30 cellular contexts compared by ENCODE assay signal in the genomic region with DNA sequence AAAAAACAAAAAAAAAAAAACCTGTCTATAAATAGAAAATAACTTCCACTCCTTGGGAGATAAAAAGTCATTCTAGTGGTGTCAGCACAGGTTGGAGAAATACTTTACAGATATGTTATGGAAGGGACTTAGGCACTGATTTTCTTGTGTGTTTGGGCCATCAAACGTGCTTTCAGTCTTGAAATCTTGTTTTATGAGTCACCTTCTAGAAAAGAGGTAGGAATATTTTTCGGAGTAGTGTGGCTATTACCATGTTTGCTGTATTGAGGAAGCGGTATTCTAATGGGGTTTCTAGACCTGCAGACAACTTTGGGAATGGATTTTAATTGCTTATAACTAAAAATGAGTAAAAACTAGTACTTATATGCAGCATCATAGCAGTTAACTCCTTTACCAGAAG. TPM values are rescaled to one million over a fixed set of nuclear protein-coding genes. Genes with fewer than 3 reads are reported as not detected.
DNase-seq lines count a peak whose midpoint lies in the region; ATAC-seq and TF ChIP-seq lines count a peak whose summit lies in the region.
"Had no signal": no experiment of that assay in that cellular context is flagged by ENCODE, and none has a peak within 500 bp of the region (broad histone marks: within the 10 kb centered on the region; RNA-seq: fewer than 3 reads in every experiment).

No MANE protein-coding gene starts in this region.

- intact Hi-C loops in breast epithelium (cut with DNase I; ENCODE audit: low total_unique reads), result no loop called here
- intact Hi-C loops in MCF 10A (cut with micrococcal nuclease), result no loop called here
- intact Hi-C loops in adrenal gland (cut with DNase I), result no loop called here

- H3K4me1 Mint-ChIP-seq in MCF 10A (ENCODE audit: insufficient read depth, unreplicated experiment), result no peaks in the 10 kb centered on the region
- H3K4me1 Mint-ChIP-seq in progenitor cell of endocrine pancreas (ENCODE audit: low read depth), result peaks cover 40% of the 10 kb centered on the region
- H3K4me1 Mint-ChIP-seq: activated T-helper 17 cell treated with anti-CD3 and anti-CD28 coated beads, Interleukin-2, amount 50 U/mL, for 72 hours; CD4-positive, alpha-beta memory T cell; neural progenitor cell had no signal

- TF ChIP-seq CTCF in breast epithelium (IDR thresholded peaks at IDR 0.05) (no peak), MCF 10A (IDR thresholded peaks at IDR 0.05; ENCODE audit: unreplicated experiment) (no peak), foreskin keratinocyte (conservative IDR thresholded peaks at IDR 0.05) (no peak), progenitor cell of endocrine pancreas (IDR thresholded peaks at IDR 0.05; ENCODE audit: unreplicated experiment) (no peak), adrenal gland (IDR thresholded peaks at IDR 0.05) (no peak)

- no peaks in the 10 kb centered on the region for H3K4me1 ChIP-seq in breast epithelium
- no peaks in the 10 kb centered on the region for H3K4me1 ChIP-seq in foreskin keratinocyte
- peaks cover 0 to 6% of the 10 kb centered on the region in 2 donors for H3K4me1 ChIP-seq in adrenal gland (replicated peaks in 1 of 2)
- H3K4me1 ChIP-seq: left ventricle myocardium inferior, neural progenitor cell, tibial nerve had no signal

- no peaks in the 10 kb centered on the region for H3K27me3 Mint-ChIP-seq in MCF 10A (ENCODE audit: insufficient read depth, unreplicated experiment)
- H3K27me3 Mint-ChIP-seq in progenitor cell of endocrine pancreas, result no peaks in the 10 kb centered on the region
- H3K27me3 Mint-ChIP-seq: activated CD4-positive, alpha-beta memory T cell treated with anti-CD3 and anti-CD28 coated beads for 36 hours; activated T-helper 17 cell treated with anti-CD3 and anti-CD28 coated beads, Interleukin-2, amount 50 U/mL, for 72 hours had no signal

- H3K27me3 ChIP-seq in breast epithelium (no peaks in the 10 kb centered on the region), foreskin keratinocyte (no peaks in the 10 kb centered on the region), adrenal gland (no peaks in the 10 kb centered on the region)
- H3K27me3 ChIP-seq: neural progenitor cell, tibial nerve had no signal

- no TSS peak for BruUV-seq in MCF 10A (replicated peaks; lab: Mats Ljungman, UMichigan)

- POLR2A ChIA-PET in MCF 10A (lab: Yijun Ruan, JAX), result no interaction called here

- peak overlapping the region; percentile 0 to 82 for H3K27ac ChIP-seq in breast epithelium
- no peak overlapping the region for H3K27ac ChIP-seq in foreskin keratinocyte
- H3K27ac ChIP-seq in adrenal gland, result no peak overlapping the region
- H3K27ac ChIP-seq: HL-60, left ventricle myocardium inferior, neural progenitor cell, tibial nerve had no signal

- no peak overlapping the region for H3K4me3 Mint-ChIP-seq in MCF 10A (ENCODE audit: unreplicated experiment)
- H3K4me3 Mint-ChIP-seq in progenitor cell of endocrine pancreas (ENCODE audit: low read depth), result no peak overlapping the region
- H3K4me3 Mint-ChIP-seq: activated CD4-positive, alpha-beta memory T cell treated with anti-CD3 and anti-CD28 coated beads for 36 hours; activated T-helper 17 cell treated with anti-CD3 and anti-CD28 coated beads, Interleukin-2, amount 50 U/mL, for 72 hours; CD4-positive, alpha-beta memory T cell; neural progenitor cell; T-helper 2 cell treated with Interferon-gamma antibody and Interleukin-4, amounts not matched to agents 5 μg/mL and 100 μg/mL, for 36 hours had no signal

- no peak overlapping the region for H3K27ac Mint-ChIP-seq in MCF 10A (ENCODE audit: low read depth, unreplicated experiment)
- H3K27ac Mint-ChIP-seq in progenitor cell of endocrine pancreas, result peak overlapping the region; percentile 84
- H3K27ac Mint-ChIP-seq: activated CD4-positive, alpha-beta memory T cell treated with anti-CD3 and anti-CD28 coated beads for 36 hours; activated T-helper 17 cell treated with anti-CD3 and anti-CD28 coated beads, Interleukin-2, amount 50 U/mL, for 72 hours; CD4-positive, alpha-beta memory T cell; neural progenitor cell; T-helper 2 cell treated with Interferon-gamma antibody and Interleukin-4, amounts not matched to agents 5 μg/mL and 100 μg/mL, for 36 hours had no signal

- H3K4me3 ChIP-seq in breast epithelium (no peak overlapping the region), adrenal gland (no peak overlapping the region)
- H3K4me3 ChIP-seq: left ventricle myocardium inferior, neural progenitor cell, tibial nerve had no signal

- DNase-seq in breast epithelium (ENCODE audit: low spot score in 2 of 2) (no peak), MCF 10A (ENCODE audit: unreplicated experiment) (no peak), foreskin keratinocyte (no peak), progenitor cell of endocrine pancreas (ENCODE audit: low spot score, unreplicated experiment) (no peak), adrenal gland (no peak), SKM-1 treated with dmso at 0.1 percent for 144 hours (lab: John Stamatoyannopoulos, UW; ENCODE audit: unreplicated experiment) (no peak)
- no peak for DNase-seq in activated T-cell treated with anti-CD3 and anti-CD28 coated beads, Interleukin-2, amount 50 U/mL, for 1 hour
- DNase-seq: activated CD4-positive, alpha-beta memory T cell treated with anti-CD3 and anti-CD28 coated beads for 36 hours; activated CD4-positive, alpha-beta T cell treated with anti-CD3 and anti-CD28 coated beads for 1 hour; activated CD8-positive, alpha-beta memory T cell treated with anti-CD3 and anti-CD28 coated beads, Interleukin-2, amount 50 U/mL, for 48 hours; activated naive CD4-positive, alpha-beta T cell treated with anti-CD3 and anti-CD28 coated beads, Interleukin-2, amount 50 U/mL, for 16 hours; CD4-positive, alpha-beta memory T cell; effector memory CD4-positive, alpha-beta T cell; EL; H7; Karpas-422; left ventricle myocardium inferior; NCI-H1048; NCI-H1694; NCI-H446; SIG-M5; stimulated activated CD4-positive, alpha-beta T cell treated with anti-CD3 and anti-CD28 coated beads, Interleukin-12 subunit alpha, Interleukin-12 subunit beta, amount 100 ng/mL, for 4 hours; stimulated activated CD4-positive, alpha-beta T cell treated with anti-CD3 and anti-CD28 coated beads, Interleukin-2, amount 100 ng/mL, for 48 hours had no signal

- 75 to 85% (median 79%) methylated on average over 3 of the region's 3 CpGs for WGBS in adrenal gland, 4 donors

- H3K9me3 ChIP-seq in breast epithelium, result no peaks in the 10 kb centered on the region
- H3K9me3 ChIP-seq in adrenal gland (replicated peaks in 1 of 3), result no peaks in the 10 kb centered on the region
- H3K9me3 ChIP-seq: left ventricle myocardium inferior, tibial nerve had no signal

- H3K9me3 Mint-ChIP-seq in MCF 10A (ENCODE audit: unreplicated experiment) (no peaks in the 10 kb centered on the region), progenitor cell of endocrine pancreas (ENCODE audit: low read depth) (peaks cover 3% of the 10 kb centered on the region)
- H3K9me3 Mint-ChIP-seq: activated CD4-positive, alpha-beta memory T cell treated with anti-CD3 and anti-CD28 coated beads for 36 hours; activated T-helper 17 cell treated with anti-CD3 and anti-CD28 coated beads, Interleukin-2, amount 50 U/mL, for 72 hours; neural progenitor cell; T-helper 2 cell treated with Interferon-gamma antibody and Interleukin-4, amounts not matched to agents 5 μg/mL and 100 μg/mL, for 36 hours had no signal

- peak; percentile 29 for ATAC-seq in foreskin keratinocyte
- no peak for ATAC-seq in HG02588 (IDR thresholded peaks at IDR 0.05; ENCODE audit: unreplicated experiment)
- ATAC-seq: activated T-helper 17 cell treated with anti-CD3 and anti-CD28 coated beads, Interleukin-2, amount 50 U/mL, for 72 hours; sciatic nerve had no signal

- H3K36me3 ChIP-seq in breast epithelium, result no peaks in the 10 kb centered on the region
- no peaks in the 10 kb centered on the region for H3K36me3 ChIP-seq in adrenal gland (replicated peaks in 1 of 2)
- H3K36me3 ChIP-seq: left ventricle myocardium inferior, neural progenitor cell, tibial nerve had no signal

- TF ChIP-seq POLR2A in breast epithelium (IDR thresholded peaks at IDR 0.05) (no peak), adrenal gland (IDR thresholded peaks at IDR 0.05) (no peak)

- CTCF ChIA-PET in MCF 10A (lab: Yijun Ruan, JAX), result interaction anchor here (0.6 kb wide), 1 partner anchor 639 kb away, joined by 3 read pairs; no protein-coding TSS in a partner anchor

- H3K36me3 Mint-ChIP-seq in MCF 10A (ENCODE audit: insufficient read depth, unreplicated experiment), result no peaks in the 10 kb centered on the region
- H3K36me3 Mint-ChIP-seq in progenitor cell of endocrine pancreas (ENCODE audit: insufficient read depth), result peaks cover 5% of the 10 kb centered on the region
- H3K36me3 Mint-ChIP-seq: activated CD4-positive, alpha-beta memory T cell treated with anti-CD3 and anti-CD28 coated beads for 36 hours; CD4-positive, alpha-beta memory T cell; neural progenitor cell had no signal

RNA-seq across cellular contexts. Expression of a gene that starts 12.0 kb away (rescaled TPM):
- total RNA-seq in breast epithelium (100 to 1,000 TPM in 2 of 3 donors, 10 to 100 TPM in 1; 94.7 to 174 (median 105) TPM), MCF 10A (2022) (0.28 TPM in 1 of 2 replicates, not detected in the other), foreskin keratinocyte (0.61 and 1.2 TPM in 2 replicates), progenitor cell of endocrine pancreas (16.8 and 17.6 TPM in 2 replicates), adrenal gland (10 to 100 TPM in 7 of 8 donors, 1 to 10 TPM in 1; 4.5 to 53.7 (median 22.4) TPM)
- polyA plus RNA-seq in foreskin keratinocyte (0.84 and 0.89 TPM in 2 replicates), adrenal gland (10 to 100 TPM; 15.1 to 36.1 (median 21.2) TPM)
- total RNA-seq: activated CD4-positive, alpha-beta memory T cell treated with anti-CD3 and anti-CD28 coated beads for 36 hours; activated T-helper 17 cell treated with anti-CD3 and anti-CD28 coated beads, Interleukin-2, amount 50 U/mL, for 72 hours had no signal
- polyA plus RNA-seq: CD4-positive, alpha-beta memory T cell had no signal

Comparison
In these comparisons a context has a peak if more than half of its experiments do, and no peak if none do; other contexts are left out.
1. H3K27ac ChIP-seq: peak in breast epithelium (2 of 2); none in foreskin keratinocyte (single experiment) and adrenal gland (0 of 5).